In the genomic region with DNA sequence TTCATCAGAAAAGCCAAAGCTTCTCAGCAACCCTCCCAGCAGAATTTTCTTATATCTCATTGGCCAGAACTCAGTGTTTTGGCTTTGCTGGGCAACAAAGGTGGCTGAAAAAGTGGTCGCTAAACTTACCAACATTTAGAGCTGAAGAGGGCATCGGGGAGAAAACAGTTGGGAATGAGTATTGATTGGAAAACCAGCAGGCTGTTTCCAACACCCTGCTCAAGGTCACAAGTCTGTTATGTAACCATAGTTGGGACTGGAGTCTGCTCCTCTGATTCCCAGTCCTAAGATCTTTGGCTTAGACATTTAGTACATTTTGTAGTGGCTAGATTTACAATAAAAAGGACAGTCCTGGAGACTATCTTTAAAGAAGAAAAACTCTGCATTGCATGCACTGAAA, we compare ENCODE assay signal across 19 cellular contexts. TPM values are rescaled to one million over a fixed set of nuclear protein-coding genes. Genes with fewer than 3 reads are reported as not detected.
DNase-seq lines count a peak whose midpoint lies in the region; ATAC-seq and TF ChIP-seq lines count a peak whose summit lies in the region.
"Had no signal": no experiment of that assay in that cellular context is flagged by ENCODE, and none has a peak within 500 bp of the region (broad histone marks: within the 10 kb centered on the region; RNA-seq: fewer than 3 reads in every experiment).

No MANE protein-coding gene starts in this region.

- peak; percentile 80 for ATAC-seq in left lobe of liver
- ATAC-seq: A549; CD8-positive, alpha-beta T cell had no signal

- no TSS peak for BruUV-seq in A673 (replicated peaks; lab: Mats Ljungman, UMichigan)

- TF ChIP-seq RAD21 in liver (IDR thresholded peaks at IDR 0.05) = no peak

- no peak overlapping the region for H3K27ac ChIP-seq in liver (ENCODE audit: low read depth in 1 of 2, low read length in 2 of 2)
- no peak overlapping the region for H3K27ac ChIP-seq in A673 (ENCODE audit: low read depth, low read length, poor library complexity, severe bottlenecking)
- H3K27ac ChIP-seq: 22Rv1, A549, BLaER1, C4-2B had no signal

- peaks cover 0 to 4% (median 2%) of the 10 kb centered on the region in 4 donors for H3K27me3 ChIP-seq in liver (ENCODE audit: control insufficient read depth in 4 of 4, insufficient read depth in 4 of 4, low read length in 3 of 4)
- peaks cover 15% of the 10 kb centered on the region for H3K27me3 ChIP-seq in A673 (replicated peaks; ENCODE audit: insufficient read depth, low read depth, low read length, poor library complexity)
- H3K27me3 ChIP-seq: BLaER1 had no signal

- 38% methylated on average over 2 of the region's 2 CpGs for WGBS in liver

- CTCF ChIA-PET in A673 (lab: Charles Lee) = no interaction called here

- H3K4me1 ChIP-seq in liver (ENCODE audit: control insufficient read depth in 4 of 4, insufficient read depth in 4 of 4, low read length in 3 of 4) = peaks cover 0 to 5% (median 0%) of the 10 kb centered on the region in 4 donors
- H3K4me1 ChIP-seq in A673 (ENCODE audit: insufficient read depth, low read length, poor library complexity, severe bottlenecking) = no peaks in the 10 kb centered on the region
- H3K4me1 ChIP-seq: A549, BE2C, BLaER1 had no signal

- TF ChIP-seq CTCF in liver (IDR thresholded peaks at IDR 0.05; ENCODE audit: low read depth, low read length, missing input control) (no peak), A673 (conservative IDR thresholded peaks at IDR 0.05; ENCODE audit: low read depth, low read length) (no peak)

- DNase-seq in NCI-H524 (lab: John Stamatoyannopoulos, UW) = peak; percentile 23 to 68
- no peak for DNase-seq in left lobe of liver (ENCODE audit: low spot score)
- no peak for DNase-seq in SW480 (ENCODE audit: low spot score)
- no peak for DNase-seq in C1 segment of cervical spinal cord (lab: John Stamatoyannopoulos, UW)
- no peak for DNase-seq in A673 (ENCODE audit: low spot score)
- DNase-seq: ACHN; BE2C; Caco-2; Calu3; CD4-positive, alpha-beta T cell; CD8-positive, alpha-beta T cell; DMS79 treated with DMSO at 0.1 percent for 48 hours; GF-D8 had no signal

- H3K36me3 ChIP-seq in liver (ENCODE audit: control insufficient read depth in 4 of 4, insufficient read depth in 3 of 4, low read depth in 1 of 4, low read length in 3 of 4) = no peaks in the 10 kb centered on the region
- no peaks in the 10 kb centered on the region for H3K36me3 ChIP-seq in A673 (ENCODE audit: insufficient read depth, low read length, poor library complexity, severe bottlenecking)
- H3K36me3 ChIP-seq: BE2C, BLaER1 had no signal

- H3K4me3 ChIP-seq in liver (ENCODE audit: low read depth in 1 of 3, low read length in 3 of 3) (no peak overlapping the region), A673 (ENCODE audit: low read depth, low read length, poor library complexity, severe bottlenecking) (no peak overlapping the region)
- H3K4me3 ChIP-seq: A549, BLaER1 had no signal

- POLR2A ChIA-PET in A673 (lab: Charles Lee; ENCODE audit: low non-redundant PET) = no interaction called here

- intact Hi-C loops in A673 (cut with micrococcal nuclease; ENCODE audit: unreplicated experiment) = no loop called here

- H3K9me3 ChIP-seq in liver (ENCODE audit: control insufficient read depth in 4 of 4, low read length in 3 of 4) (no peaks in the 10 kb centered on the region), A673 (ENCODE audit: low read depth, low read length, poor library complexity, severe bottlenecking) (no peaks in the 10 kb centered on the region)
- H3K9me3 ChIP-seq: A549, BE2C, BLaER1, Caco-2 had no signal

- no peak overlapping the region for H3K9ac ChIP-seq in liver (ENCODE audit: low read depth in 1 of 2, low read length in 2 of 2)
- H3K9ac ChIP-seq: BLaER1 had no signal

TF ChIP-seq in liver, 16 proteins besides CTCF, POLR2A, EP300 and RAD21:
- TF ChIP-seq HNF4A (conservative IDR thresholded peaks at IDR 0.05) (peak; percentile 12 to 22), HNF4G (IDR thresholded peaks at IDR 0.05) (no peak)
- TF ChIP-seq, protein P1, sequence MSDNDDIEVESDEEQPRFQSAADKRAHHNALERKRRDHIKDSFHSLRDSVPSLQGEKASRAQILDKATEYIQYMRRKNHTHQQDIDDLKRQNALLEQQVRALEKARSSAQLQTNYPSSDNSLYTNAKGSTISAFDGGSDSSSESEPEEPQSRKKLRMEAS (IDR thresholded peaks at IDR 0.05) = no peak
- TF ChIP-seq, protein P2, sequence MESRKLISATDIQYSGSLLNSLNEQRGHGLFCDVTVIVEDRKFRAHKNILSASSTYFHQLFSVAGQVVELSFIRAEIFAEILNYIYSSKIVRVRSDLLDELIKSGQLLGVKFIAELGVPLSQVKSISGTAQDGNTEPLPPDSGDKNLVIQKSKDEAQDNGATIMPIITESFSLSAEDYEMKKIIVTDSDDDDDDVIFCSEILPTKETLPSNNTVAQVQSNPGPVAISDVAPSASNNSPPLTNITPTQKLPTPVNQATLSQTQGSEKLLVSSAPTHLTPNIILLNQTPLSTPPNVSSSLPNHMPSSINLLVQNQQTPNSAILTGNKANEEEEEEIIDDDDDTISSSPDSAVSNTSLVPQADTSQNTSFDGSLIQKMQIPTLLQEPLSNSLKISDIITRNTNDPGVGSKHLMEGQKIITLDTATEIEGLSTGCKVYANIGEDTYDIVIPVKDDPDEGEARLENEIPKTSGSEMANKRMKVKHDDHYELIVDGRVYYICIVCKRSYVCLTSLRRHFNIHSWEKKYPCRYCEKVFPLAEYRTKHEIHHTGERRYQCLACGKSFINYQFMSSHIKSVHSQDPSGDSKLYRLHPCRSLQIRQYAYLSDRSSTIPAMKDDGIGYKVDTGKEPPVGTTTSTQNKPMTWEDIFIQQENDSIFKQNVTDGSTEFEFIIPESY (IDR thresholded peaks at IDR 0.05) = no peak

RNA-seq across cellular contexts. Expression of a gene that starts 17.1 kb away (rescaled TPM):
- total RNA-seq in left lobe of liver (not detected), liver (not detected), A673 (2021) (not detected in 2 replicates)
- polyA plus RNA-seq in liver = not detected
- total RNA-seq: A172; Caco-2; Calu3; CD4-positive, alpha-beta T cell; CD8-positive, alpha-beta T cell had no signal

RNA-seq across cellular contexts. Expression of a gene that starts 50.1 kb away (rescaled TPM):
- total RNA-seq in left lobe of liver = 5.9 TPM
- 1 to 10 TPM; 6.1 to 9.5 TPM for total RNA-seq in liver
- polyA plus RNA-seq in liver = 1 to 10 TPM; 6.7 to 8.4 TPM
- 23.5 and 23.8 TPM in 2 replicates for total RNA-seq in A673 (2021)

Comparison
In these comparisons a context has a peak if more than half of its experiments do, and no peak if none do; other contexts are left out.
1. DNase-seq: peak in NCI-H524 (2 of 2); none in left lobe of liver (single experiment), SW480 (single experiment), C1 segment of cervical spinal cord (0 of 14) and A673 (single experiment).